11 cellular contexts compared by ENCODE assay signal in the genomic region with DNA sequence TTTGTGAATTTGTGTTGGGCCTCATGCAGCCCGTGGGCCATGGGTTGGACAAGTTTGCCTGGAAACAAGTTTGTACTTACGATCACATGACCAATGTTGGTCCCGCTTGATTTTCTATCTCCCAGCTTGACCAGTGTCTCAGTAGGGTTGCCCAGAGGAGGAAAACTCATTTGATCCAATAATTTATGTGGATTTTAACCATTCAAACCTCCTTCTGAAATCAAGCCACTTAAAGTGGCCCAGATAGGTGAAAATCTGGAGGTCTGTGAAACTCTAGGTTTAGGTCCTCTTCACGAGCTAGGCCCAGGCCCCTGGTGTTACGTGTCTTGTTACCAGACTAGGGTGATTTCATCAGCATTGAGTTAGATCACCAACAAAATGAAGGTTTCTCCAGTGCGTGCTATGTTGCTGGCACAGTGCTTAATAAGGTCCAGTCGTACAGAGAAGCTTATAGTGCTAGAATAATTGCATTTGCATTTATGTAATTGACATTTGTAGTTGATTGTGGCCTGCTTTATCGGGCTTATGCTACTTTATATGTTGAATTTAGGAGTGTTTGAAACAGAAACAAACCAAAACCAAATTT. TPM values are rescaled to one million over a fixed set of nuclear protein-coding genes. Genes with fewer than 3 reads are reported as not detected.
DNase-seq lines count a peak whose midpoint lies in the region; ATAC-seq and TF ChIP-seq lines count a peak whose summit lies in the region.
"Had no signal": no experiment of that assay in that cellular context is flagged by ENCODE, and none has a peak within 500 bp of the region (broad histone marks: within the 10 kb centered on the region; RNA-seq: fewer than 3 reads in every experiment).

No MANE protein-coding gene starts in this region.

- no peak overlapping the region for H2AFZ ChIP-seq in SK-N-SH (ENCODE audit: low read depth)

- peaks cover 98% of the 10 kb centered on the region for H3K79me2 ChIP-seq in SK-N-SH (ENCODE audit: insufficient read depth)

- H3F3A ChIP-seq in SK-N-SH (replicated peaks; ENCODE audit: insufficient read depth): peaks cover 43% of the 10 kb centered on the region

- H3K4me2 ChIP-seq in SK-N-SH: peak overlapping the region; percentile 55

- TF ChIP-seq EP300 in SK-N-SH (IDR thresholded peaks at IDR 0.05; ENCODE audit: borderline replicate concordance in 1 of 2, low read depth in 1 of 2, low read length in 1 of 2): no peak

- no peaks in the 10 kb centered on the region for H3K27me3 ChIP-seq in SK-N-SH (ENCODE audit: insufficient read depth)

- no peak overlapping the region for H3K4me3 ChIP-seq in SK-N-SH (ENCODE audit: low read depth in 2 of 2, low read length in 1 of 2)
- H3K4me3 ChIP-seq: HAP-1 had no signal

- no peak for TF ChIP-seq CTCF in SK-N-SH (IDR thresholded peaks at IDR 0.05)

- peaks cover 0 to 54% of the 10 kb centered on the region in 2 experiments for H3K36me3 ChIP-seq in SK-N-SH (replicated peaks in 1 of 2; ENCODE audit: control insufficient read depth in 1 of 2, insufficient read depth in 2 of 2, low read length in 1 of 2)

- peak overlapping the region; percentile 21; the same call in 1 of the 2 replicates for H3K9ac ChIP-seq in SK-N-SH

- WGBS in SK-N-SH (ENCODE audit: low lambda C conversion rate): 81% methylated on average over 8 of the region's 8 CpGs

- ATAC-seq in SK-N-SH treated with all-trans-retinoic acid at 6 μM for 48 hours (no peak), HG03108 (IDR thresholded peaks at IDR 0.05; ENCODE audit: unreplicated experiment) (no peak)
- no peak for ATAC-seq in stimulated activated naive CD8-positive, alpha-beta T cell treated with anti-CD3 and anti-CD28 coated beads, Interleukin-15, Interleukin-2, amounts not matched to agents 100 U/mL and 50 U/mL, for 24 hours

- POLR2A ChIA-PET in SK-N-SH (lab: Yijun Ruan, JAX): no interaction called here

- no peaks in the 10 kb centered on the region for H3K9me3 ChIP-seq in SK-N-SH
- H3K9me3 ChIP-seq: HAP-1 had no signal

- no peak for DNase-seq in SK-N-SH
- peak; percentile 79 for DNase-seq in SIG-M5 treated with dmso at 0.1 percent for 504 hours (lab: John Stamatoyannopoulos, UW; ENCODE audit: unreplicated experiment)
- DNase-seq in epithelial cell of prostate (ENCODE audit: low read depth, low spot score): no peak
- peak; percentile 14 for DNase-seq in stimulated activated naive CD8-positive, alpha-beta T cell treated with anti-CD3 and anti-CD28 coated beads, Interleukin-15, Interleukin-2, amounts not matched to agents 100 U/mL and 50 U/mL, for 24 hours
- no peak for DNase-seq in NCI-H146 treated with DMSO at 0.1 percent for 48 hours (lab: John Stamatoyannopoulos, UW; ENCODE audit: unreplicated experiment)
- DNase-seq in activated gamma-delta T cell treated with Interleukin-2 at 50 U/mL for 16 hours: no peak
- DNase-seq: 8988T, NCI-H748 treated with DMSO at 0.1 percent for 48 hours had no signal

- H3K27ac ChIP-seq in SK-N-SH (ENCODE audit: low read depth in 2 of 2, low read length in 1 of 2): peak overlapping the region; percentile 35 to 80; a peak in 3 of 4 replicates
- peak overlapping the region; percentile 96 for H3K27ac ChIP-seq in epithelial cell of prostate

- no peaks in the 10 kb centered on the region for H3K9me2 ChIP-seq in SK-N-SH

- no peak for TF ChIP-seq RAD21 in SK-N-SH (IDR thresholded peaks at IDR 0.05; ENCODE audit: low read length)

- peaks cover 7 to 20% of the 10 kb centered on the region in 2 experiments; a peak in 2 of 4 replicates for H3K4me1 ChIP-seq in SK-N-SH (ENCODE audit: control insufficient read depth in 1 of 2, insufficient read depth in 2 of 2, low read depth in 1 of 2, low read length in 1 of 2)

- H4K20me1 ChIP-seq in SK-N-SH (ENCODE audit: insufficient read depth): peaks cover 77% of the 10 kb centered on the region

- CTCF ChIA-PET in SK-N-SH (lab: Yijun Ruan, JAX): no interaction called here

TF ChIP-seq in SK-N-SH, 30 proteins besides CTCF, POLR2A, EP300 and RAD21:
- TF ChIP-seq USF1 (IDR thresholded peaks at IDR 0.05; ENCODE audit: borderline replicate concordance, low read depth): 0 out of 2 replicates have a peak, but pooled peaks have one; percentile 25
- TF ChIP-seq FOSL2 (IDR thresholded peaks at IDR 0.05; ENCODE audit: borderline replicate concordance, low read depth): no peak

TF ChIP-seq in SK-N-SH treated with all-trans-retinoic acid at 6 μM for 48 hours, 23 proteins besides CTCF, POLR2A, EP300 and RAD21:
- TF ChIP-seq ISL1 (CRISPR knock-in tag; IDR thresholded peaks at IDR 0.05) (no peak), RARB (CRISPR knock-in tag; IDR thresholded peaks at IDR 0.05) (no peak), CSDC2 (CRISPR knock-in tag; IDR thresholded peaks at IDR 0.05) (no peak), TCF4 (CRISPR knock-in tag; IDR thresholded peaks at IDR 0.05; ENCODE audit: borderline replicate concordance) (no peak), SNAI2 (CRISPR knock-in tag; IDR thresholded peaks at IDR 0.05) (no peak), ZNF8 (CRISPR knock-in tag; IDR thresholded peaks at IDR 0.05) (no peak), ESRRG (CRISPR knock-in tag; IDR thresholded peaks at IDR 0.05) (no peak), ARNTL (CRISPR knock-in tag; IDR thresholded peaks at IDR 0.05; ENCODE audit: borderline replicate concordance, low read depth) (no peak), CSRNP3 (CRISPR knock-in tag; IDR thresholded peaks at IDR 0.05) (no peak), TOX (CRISPR knock-in tag; IDR thresholded peaks at IDR 0.05; ENCODE audit: borderline replicate concordance) (no peak)

RNA-seq across cellular contexts. Expression of gene ACTR2, which starts 4.4 kb away (rescaled TPM):
- polyA plus RNA-seq in SK-N-SH (2012; rRNA removed): 53.0 and 72.7 TPM in 2 replicates
- 95.7 and 114 TPM in 2 replicates for polyA plus RNA-seq in SK-N-SH (2012; cell fraction: cytosol; rRNA removed)
- polyA plus RNA-seq in SK-N-SH (2012; cell fraction: nucleus; rRNA removed): 11.7 and 27.7 TPM in 2 replicates

Comparison
In these comparisons a context has a peak if more than half of its experiments do, and no peak if none do; other contexts are left out.
1. DNase-seq: peak in SIG-M5 treated with dmso at 0.1 percent for 504 hours (single experiment) and stimulated activated naive CD8-positive, alpha-beta T cell treated with anti-CD3 and anti-CD28 coated beads, Interleukin-15, Interleukin-2, amounts not matched to agents 100 U/mL and 50 U/mL, for 24 hours (single experiment); none in SK-N-SH (single experiment), epithelial cell of prostate (single experiment), NCI-H146 treated with DMSO at 0.1 percent for 48 hours (single experiment) and activated gamma-delta T cell treated with Interleukin-2 at 50 U/mL for 16 hours (single experiment).